In genomic region chr1:31421404-31422040, GRCh38 we compare ENCODE assay signal across 1 cellular context.
A peak's percentile ranks its signal among the peaks of the same experiment; 100 is the strongest.
TF ChIP-seq lines count a peak whose summit lies in the region.

No MANE protein-coding gene starts in this region.

TF ChIP-seq in HepG2, 621 proteins besides CTCF, POLR2A, EP300 and RAD21 (continued from another document):
- TF ChIP-seq ZNF276 (CRISPR knock-in tag; IDR thresholded peaks at IDR 0.05; ENCODE audit: low read depth) (no peak), ZFX (CRISPR knock-in tag; IDR thresholded peaks at IDR 0.05; ENCODE audit: low read depth) (peak; percentile 17; the same call in 1 of the 2 replicates), RFX3 (CRISPR knock-in tag; IDR thresholded peaks at IDR 0.05) (no peak), ZNF501 (CRISPR knock-in tag; IDR thresholded peaks at IDR 0.05) (0 out of 2 replicates have a peak, but pooled peaks have one; percentile 37), MBD4 (IDR thresholded peaks at IDR 0.05; ENCODE audit: borderline replicate concordance, low read length) (no peak), ZNF580 (CRISPR knock-in tag; IDR thresholded peaks at IDR 0.05; ENCODE audit: borderline replicate concordance, low read depth) (peak; percentile 35; the same call in 1 of the 2 replicates), KIAA2018 (CRISPR knock-in tag; IDR thresholded peaks at IDR 0.05; ENCODE audit: borderline replicate concordance) (no peak), ELF3 (CRISPR knock-in tag; IDR thresholded peaks at IDR 0.05) (0 out of 2 replicates have a peak, but pooled peaks have one; percentile 13), ZBTB25 (CRISPR knock-in tag; IDR thresholded peaks at IDR 0.05) (0 out of 2 replicates have a peak, but pooled peaks have one; percentile 15)
